In genomic region chr9:79633558-79633957, GRCh38 we compare ENCODE assay signal across 13 cellular contexts.
DNase-seq lines count a peak whose midpoint lies in the region; ATAC-seq and TF ChIP-seq lines count a peak whose summit lies in the region.
"Had no signal": no experiment of that assay in that cellular context is flagged by ENCODE, and none has a peak within 500 bp of the region (broad histone marks: within the 10 kb centered on the region; RNA-seq: fewer than 3 reads in every experiment).

No MANE protein-coding gene starts in this region.

- H3K9me3 ChIP-seq in hepatocyte (ENCODE audit: low read depth) (no peaks in the 10 kb centered on the region), uterus (no peaks in the 10 kb centered on the region), neuronal stem cell (replicated peaks in 1 of 2; ENCODE audit: control insufficient read depth in 2 of 2, insufficient read depth in 1 of 2, low read depth in 1 of 2, low read length in 2 of 2) (peaks cover 0 to 6% of the 10 kb centered on the region in 2 donors)

- no peak overlapping the region for H3K4me3 Mint-ChIP-seq in activated CD4-positive, alpha-beta memory T cell treated with anti-CD3 and anti-CD28 coated beads, Interleukin-2, amount 10 ng/mL, durations not matched to agents 7 days and 5 days
- H3K4me3 Mint-ChIP-seq in activated CD4-positive, alpha-beta memory T cell treated with anti-CD3 and anti-CD28 coated beads for 36 hours: no peak overlapping the region
- H3K4me3 Mint-ChIP-seq in GM23338 (no peak overlapping the region), natural killer cell (peak overlapping the region; percentile 49)
- no peak overlapping the region for H3K4me3 Mint-ChIP-seq in activated naive CD8-positive, alpha-beta T cell

- no peak overlapping the region for H3K4ac ChIP-seq in neuronal stem cell (ENCODE audit: low read length)

- no peak overlapping the region for H3K18ac ChIP-seq in neuronal stem cell (ENCODE audit: low read length)

- H3K79me1 ChIP-seq in neuronal stem cell (ENCODE audit: low read depth, low read length): peaks cover 2% of the 10 kb centered on the region

- H3K27ac ChIP-seq in GM23338 (ENCODE audit: low read depth) (peak overlapping the region; percentile 46; the same call in 1 of the 2 replicates), hepatocyte (no peak overlapping the region), uterus (no peak overlapping the region), neuronal stem cell (replicated peaks; ENCODE audit: low read length) (no peak overlapping the region)
- H3K27ac ChIP-seq: BLaER1 treated with 17β-estradiol and CSF1 and Interleukin-3, amounts not matched to agents 10 nM and 100 nM; RWPE1 had no signal

- H3K36me3 ChIP-seq in GM23338 (ENCODE audit: insufficient read depth) (no peaks in the 10 kb centered on the region), hepatocyte (replicated peaks; ENCODE audit: insufficient read depth, low read depth) (no peaks in the 10 kb centered on the region), uterus (no peaks in the 10 kb centered on the region), neuronal stem cell (replicated peaks in 1 of 2; ENCODE audit: control insufficient read depth in 2 of 2, insufficient read depth in 2 of 2, low read length in 2 of 2) (peaks cover 3 to 87% of the 10 kb centered on the region in 2 donors)

- H4K91ac ChIP-seq in neuronal stem cell (ENCODE audit: low read depth, low read length, poor library complexity): no peak overlapping the region

- no peak overlapping the region for H3K4me3 ChIP-seq in GM23338
- H3K4me3 ChIP-seq in hepatocyte: no peak overlapping the region
- no peak overlapping the region for H3K4me3 ChIP-seq in uterus
- H3K4me3 ChIP-seq in neuronal stem cell (ENCODE audit: low read length in 2 of 2): no peak overlapping the region
- H3K4me3 ChIP-seq: BLaER1 treated with 17β-estradiol and CSF1 and Interleukin-3, amounts not matched to agents 10 nM and 100 nM had no signal

- TF ChIP-seq CTCF in GM23338 (conservative IDR thresholded peaks at IDR 0.05; ENCODE audit: low read depth in 2 of 2): no peak
- TF ChIP-seq CTCF in natural killer cell (IDR thresholded peaks at IDR 0.05): no peak
- TF ChIP-seq CTCF in hepatocyte (IDR thresholded peaks at IDR 0.05; ENCODE audit: poor library complexity): no peak
- no peak for TF ChIP-seq CTCF in uterus (IDR thresholded peaks at IDR 0.05)

- no peak overlapping the region for H2BK5ac ChIP-seq in neuronal stem cell (ENCODE audit: low read length)

- H3K36me3 Mint-ChIP-seq in activated CD4-positive, alpha-beta memory T cell treated with anti-CD3 and anti-CD28 coated beads, Interleukin-2, amount 10 ng/mL, durations not matched to agents 7 days and 5 days (ENCODE audit: low read depth): peaks cover 12% of the 10 kb centered on the region
- H3K36me3 Mint-ChIP-seq in activated CD4-positive, alpha-beta memory T cell treated with anti-CD3 and anti-CD28 coated beads for 36 hours: peaks cover 14% of the 10 kb centered on the region
- H3K36me3 Mint-ChIP-seq in GM23338 (ENCODE audit: low read depth) (peaks cover 2% of the 10 kb centered on the region; the same call in 1 of the 3 replicates), natural killer cell (no peaks in the 10 kb centered on the region)
- H3K36me3 Mint-ChIP-seq in activated naive CD8-positive, alpha-beta T cell: peaks cover 22% of the 10 kb centered on the region

- no peak overlapping the region for H3K14ac ChIP-seq in neuronal stem cell (ENCODE audit: low read length)

- H3K4me1 ChIP-seq in GM23338 (ENCODE audit: insufficient read depth): peaks cover 37% of the 10 kb centered on the region
- H3K4me1 ChIP-seq in hepatocyte (ENCODE audit: insufficient read depth): no peaks in the 10 kb centered on the region
- no peaks in the 10 kb centered on the region for H3K4me1 ChIP-seq in uterus
- H3K4me1 ChIP-seq in neuronal stem cell (ENCODE audit: control insufficient read depth in 2 of 2, insufficient read depth in 1 of 2, low read depth in 1 of 2, low read length in 2 of 2): peaks cover 24 to 41% of the 10 kb centered on the region in 2 donors

- H4K8ac ChIP-seq in neuronal stem cell (ENCODE audit: low read depth, low read length): no peak overlapping the region

- no peak overlapping the region for H3K23ac ChIP-seq in neuronal stem cell (ENCODE audit: low read depth, low read length, poor library complexity)

- no peaks in the 10 kb centered on the region for H3K27me3 Mint-ChIP-seq in activated CD4-positive, alpha-beta memory T cell treated with anti-CD3 and anti-CD28 coated beads, Interleukin-2, amount 10 ng/mL, durations not matched to agents 7 days and 5 days
- H3K27me3 Mint-ChIP-seq in activated CD4-positive, alpha-beta memory T cell treated with anti-CD3 and anti-CD28 coated beads for 36 hours: no peaks in the 10 kb centered on the region
- peaks cover 3% of the 10 kb centered on the region for H3K27me3 Mint-ChIP-seq in GM23338 (ENCODE audit: insufficient read depth, low read depth, poor library complexity)
- H3K27me3 Mint-ChIP-seq in activated naive CD8-positive, alpha-beta T cell: no peaks in the 10 kb centered on the region
- H3K27me3 Mint-ChIP-seq in natural killer cell (ENCODE audit: low read depth in 2 of 2): no peaks in the 10 kb centered on the region

- H3K79me2 ChIP-seq in GM23338 (replicated peaks; ENCODE audit: insufficient read depth): peaks cover 36% of the 10 kb centered on the region
- H3K79me2 ChIP-seq in hepatocyte: peaks cover 5% of the 10 kb centered on the region

- H2AFZ ChIP-seq in GM23338 (no peak overlapping the region), hepatocyte (no peak overlapping the region), neuronal stem cell (ENCODE audit: low read length) (no peak overlapping the region)

- H3K27ac Mint-ChIP-seq in activated CD4-positive, alpha-beta memory T cell treated with anti-CD3 and anti-CD28 coated beads, Interleukin-2, amount 10 ng/mL, durations not matched to agents 7 days and 5 days: peak overlapping the region; percentile 64
- no peak overlapping the region for H3K27ac Mint-ChIP-seq in activated CD4-positive, alpha-beta memory T cell treated with anti-CD3 and anti-CD28 coated beads for 36 hours
- H3K27ac Mint-ChIP-seq in GM23338 (no peak overlapping the region), natural killer cell (peak overlapping the region; percentile 78 to 81)
- H3K27ac Mint-ChIP-seq in activated naive CD8-positive, alpha-beta T cell: peak overlapping the region; percentile 30

- no peak overlapping the region for H2BK120ac ChIP-seq in neuronal stem cell (ENCODE audit: low read depth, low read length)

- no peak overlapping the region for H3K4me2 ChIP-seq in GM23338
- no peak overlapping the region for H3K4me2 ChIP-seq in hepatocyte
- H3K4me2 ChIP-seq in neuronal stem cell (ENCODE audit: insufficient read depth, low read length, poor library complexity, severe bottlenecking): no peak overlapping the region
- H3K4me2 ChIP-seq: BLaER1 treated with 17β-estradiol and CSF1 and Interleukin-3, amounts not matched to agents 10 nM and 100 nM had no signal

- no peaks in the 10 kb centered on the region for H3K9me2 ChIP-seq in GM23338 (ENCODE audit: insufficient read depth)
- H3K9me2 ChIP-seq in hepatocyte (replicated peaks; ENCODE audit: insufficient read depth): no peaks in the 10 kb centered on the region

- POLR2A ChIA-PET in activated CD4-positive, alpha-beta memory T cell treated with anti-CD3 and anti-CD28 coated beads, Interleukin-2, amount 10 ng/mL, durations not matched to agents 7 days and 5 days (lab: Charles Lee): interaction anchor here (1.6 to 2.5 kb wide), 2 partner anchors 9 to 62 kb away, joined by 6 to 15 read pairs; partner anchors contain the start of gene TLE4
- POLR2A ChIA-PET in activated CD4-positive, alpha-beta memory T cell treated with anti-CD3 and anti-CD28 coated beads for 36 hours (lab: Charles Lee): interaction anchor here (1.5 kb wide), 1 partner anchor 62 kb away, joined by 5 read pairs; the partner anchor contains the start of gene TLE4

- TF ChIP-seq POLR2A in uterus (IDR thresholded peaks at IDR 0.05): no peak

- H3K27me3 ChIP-seq in GM23338 (ENCODE audit: insufficient read depth) (no peaks in the 10 kb centered on the region), hepatocyte (no peaks in the 10 kb centered on the region), uterus (no peaks in the 10 kb centered on the region), neuronal stem cell (ENCODE audit: control insufficient read depth in 3 of 3, insufficient read depth in 3 of 3, low read depth in 1 of 3, low read length in 3 of 3) (no peaks in the 10 kb centered on the region)
- H3K27me3 ChIP-seq: BLaER1 treated with 17β-estradiol and CSF1 and Interleukin-3, amounts not matched to agents 10 nM and 100 nM had no signal

- no peak overlapping the region for H2BK15ac ChIP-seq in neuronal stem cell (ENCODE audit: low read length)

- peaks cover 76% of the 10 kb centered on the region for H3K4me1 Mint-ChIP-seq in activated CD4-positive, alpha-beta memory T cell treated with anti-CD3 and anti-CD28 coated beads, Interleukin-2, amount 10 ng/mL, durations not matched to agents 7 days and 5 days
- peaks cover 73% of the 10 kb centered on the region for H3K4me1 Mint-ChIP-seq in activated CD4-positive, alpha-beta memory T cell treated with anti-CD3 and anti-CD28 coated beads for 36 hours (ENCODE audit: low read depth)
- H3K4me1 Mint-ChIP-seq in GM23338 (peaks cover 49% of the 10 kb centered on the region), natural killer cell (peaks cover 86 to 89% of the 10 kb centered on the region in 2 donors)
- H3K4me1 Mint-ChIP-seq in activated naive CD8-positive, alpha-beta T cell (ENCODE audit: low read depth): peaks cover 79% of the 10 kb centered on the region

- no peak for ATAC-seq in GM23338
- ATAC-seq in natural killer cell: peak in 2 of 3 donors; percentile 30 to 34

- no peak overlapping the region for H2AK5ac ChIP-seq in neuronal stem cell (ENCODE audit: low read depth, low read length)

- no peak overlapping the region for H3K9ac ChIP-seq in neuronal stem cell (ENCODE audit: low read depth, low read length, poor library complexity)
- H3K9ac ChIP-seq: BLaER1 treated with 17β-estradiol and CSF1 and Interleukin-3, amounts not matched to agents 10 nM and 100 nM had no signal

- DNase-seq in activated CD4-positive, alpha-beta memory T cell treated with anti-CD3 and anti-CD28 coated beads, Interleukin-2, amount 10 ng/mL, durations not matched to agents 7 days and 5 days: no peak
- no peak for DNase-seq in activated CD4-positive, alpha-beta memory T cell treated with anti-CD3 and anti-CD28 coated beads for 36 hours
- DNase-seq in GM23338 (ENCODE audit: low spot score) (no peak), natural killer cell (no peak), hepatocyte (ENCODE audit: low spot score) (no peak), uterus (no peak), neuronal stem cell (ENCODE audit: low spot score) (no peak)
- DNase-seq: DMS53, KG1, NCI-H1048 had no signal

- intact Hi-C loops in activated CD4-positive, alpha-beta memory T cell treated with anti-CD3 and anti-CD28 coated beads for 36 hours (cut with micrococcal nuclease): loop anchor here (5.0 kb wide), 1 partner anchor 34 kb away; no protein-coding TSS in a partner anchor
- intact Hi-C loops in natural killer cell (cut with micrococcal nuclease): no loop called here
- intact Hi-C loops in uterus (cut with DNase I; ENCODE audit: low total_unique reads): no loop called here

- H3F3A ChIP-seq in GM23338 (replicated peaks; ENCODE audit: low read depth): no peaks in the 10 kb centered on the region

- H3K9me3 Mint-ChIP-seq in activated CD4-positive, alpha-beta memory T cell treated with anti-CD3 and anti-CD28 coated beads, Interleukin-2, amount 10 ng/mL, durations not matched to agents 7 days and 5 days: peaks cover 1% of the 10 kb centered on the region
- peaks cover 1% of the 10 kb centered on the region for H3K9me3 Mint-ChIP-seq in activated CD4-positive, alpha-beta memory T cell treated with anti-CD3 and anti-CD28 coated beads for 36 hours
- H3K9me3 Mint-ChIP-seq in GM23338 (no peaks in the 10 kb centered on the region), natural killer cell (no peaks in the 10 kb centered on the region)
- H3K9me3 Mint-ChIP-seq in activated naive CD8-positive, alpha-beta T cell (ENCODE audit: low read depth): peaks cover 1% of the 10 kb centered on the region

- H2BK12ac ChIP-seq in neuronal stem cell (ENCODE audit: low read length): no peak overlapping the region

- CTCF ChIA-PET in activated CD4-positive, alpha-beta memory T cell treated with anti-CD3 and anti-CD28 coated beads, Interleukin-2, amount 10 ng/mL, durations not matched to agents 7 days and 5 days (lab: Charles Lee): no interaction called here
- CTCF ChIA-PET in activated CD4-positive, alpha-beta memory T cell treated with anti-CD3 and anti-CD28 coated beads for 36 hours (lab: Charles Lee): interaction anchor here (0.6 kb wide), 1 partner anchor 171 kb away, joined by 3 read pairs; no protein-coding TSS in a partner anchor

- WGBS in hepatocyte (ENCODE audit: low lambda C conversion rate, missing lambda C conversion rate): 90% methylated on average over 3 of the region's 3 CpGs
- WGBS in neuronal stem cell (ENCODE audit: extremely low coverage in 2 of 2, insufficient read length in 2 of 2, insufficient replicate concordance in 1 of 2), 2 donors: no CpG with 5 or more reads among the region's 3 CpGs

- H4K20me1 ChIP-seq in GM23338 (replicated peaks; ENCODE audit: insufficient read depth) (peaks cover 5% of the 10 kb centered on the region; the same call in 1 of the 2 replicates), hepatocyte (ENCODE audit: insufficient read depth, poor library complexity, severe bottlenecking) (no peaks in the 10 kb centered on the region)

Comparison
In these comparisons a context has a peak if more than half of its experiments do, and no peak if none do; other contexts are left out.
1. H3K27ac Mint-ChIP-seq: peak in activated CD4-positive, alpha-beta memory T cell treated with anti-CD3 and anti-CD28 coated beads, Interleukin-2, amount 10 ng/mL, durations not matched to agents 7 days and 5 days (single experiment), activated naive CD8-positive, alpha-beta T cell (single experiment) and natural killer cell (2 of 2); none in activated CD4-positive, alpha-beta memory T cell treated with anti-CD3 and anti-CD28 coated beads for 36 hours (single experiment) and GM23338 (single experiment).